30 cellular contexts compared by ENCODE assay signal in genomic region chr6:114906096-114906495, GRCh38.
"Had no signal": no experiment of that assay in that cellular context is flagged by ENCODE, and none has a peak within 500 bp of the region (broad histone marks: within the 10 kb centered on the region; RNA-seq: fewer than 3 reads in every experiment).

No MANE protein-coding gene starts in this region.

- ATAC-seq: activated CD8-positive, alpha-beta T cell treated with anti-CD3 and anti-CD28 coated beads for 36 hours; activated naive CD4-positive, alpha-beta T cell treated with anti-CD3 and anti-CD28 coated beads, Interleukin-2, amount 50 U/mL, for 72 hours; activated T-cell treated with anti-CD3 and anti-CD28 coated beads, Interleukin-2, amount 50 U/mL, for 4 hours; activated T-cell treated with anti-CD3 and anti-CD28 coated beads, Interleukin-2, amount 50 U/mL, for 72 hours; activated T-helper 17 cell treated with anti-CD3 and anti-CD28 coated beads, Interleukin-2, amount 50 U/mL, for 72 hours; body of pancreas had no signal

- DNase-seq: activated B cell treated with CpG ODN at 0.5 μM for 24 hours; activated CD4-positive, alpha-beta memory T cell treated with anti-CD3 and anti-CD28 coated beads for 36 hours; activated CD4-positive, alpha-beta T cell treated with anti-CD3 and anti-CD28 coated beads for 4 hours; activated CD4-positive, alpha-beta T cell treated with anti-CD3 and anti-CD28 coated beads, Interleukin-2, amount 10 ng/mL, durations not matched to agents 24 days and 14 days; activated CD4-positive, alpha-beta T cell treated with anti-CD3 and anti-CD28 coated beads, Interleukin-2, amount 50 U/mL, for 1 hour; activated CD4-positive, alpha-beta T cell treated with anti-CD3 and anti-CD28 coated beads, Interleukin-2, amount 50 U/mL, for 4 hours; activated CD4-positive, CD25-positive, alpha-beta regulatory T cell treated with anti-CD3 and anti-CD28 coated beads, Interleukin-2, amount 50 U/mL, for 72 hours; activated CD8-positive, alpha-beta memory T cell treated with anti-CD3 and anti-CD28 coated beads, Interleukin-2, amount 50 U/mL, for 4 hours; activated CD8-positive, alpha-beta T cell treated with anti-CD3 and anti-CD28 coated beads for 36 hours; activated effector memory CD4-positive, alpha-beta T cell treated with anti-CD3 and anti-CD28 coated beads, Interleukin-2, amount 50 U/mL, for 16 hours; activated gamma-delta T cell treated with Interleukin-2 at 50 U/mL for 16 hours; activated naive CD4-positive, alpha-beta T cell; activated naive CD4-positive, alpha-beta T cell treated with anti-CD3 and anti-CD28 coated beads for 36 hours; activated naive CD4-positive, alpha-beta T cell treated with anti-CD3 and anti-CD28 coated beads, Interleukin-2, amount 50 U/mL, for 16 hours; activated naive CD8-positive, alpha-beta T cell treated with anti-CD3 and anti-CD28 coated beads for 36 hours; activated T-cell treated with anti-CD3 and anti-CD28 coated beads for 4 hours; activated T-cell treated with anti-CD3 and anti-CD28 coated beads, Interleukin-2, amount 50 U/mL, for 1 hour; activated T-cell treated with anti-CD3 and anti-CD28 coated beads, Interleukin-2, amount 50 U/mL, for 4 hours; activated T-cell treated with anti-CD3 and anti-CD28 coated beads, Interleukin-2, amount 50 U/mL, for 72 hours; adrenal gland; amniotic stem cell; aorta; body of pancreas; brain microvascular endothelial cell; central memory CD4-positive, alpha-beta T cell; T-helper 1 cell; T-helper 2 cell; T-helper 9 cell had no signal
